ENCODE assay signal across 1 cellular context in genomic region chr6:138431276-138432062, GRCh38.
TF ChIP-seq lines count a peak whose summit lies in the region.

No MANE protein-coding gene starts in this region.

TF ChIP-seq in H1, 55 proteins besides CTCF, POLR2A, EP300 and RAD21 (continued from another document):
- no peak for TF ChIP-seq TAF7 (optimal IDR thresholded peaks at IDR 0.05; ENCODE audit: borderline replicate concordance, low read depth, low read length)
- TF ChIP-seq HDAC6 (IDR thresholded peaks at IDR 0.05; ENCODE audit: low read depth, low read length), result no peak
- TF ChIP-seq CTBP2 (IDR thresholded peaks at IDR 0.05; ENCODE audit: borderline replicate concordance, insufficient read depth, insufficient read length, low read length), result no peak
- no peak for TF ChIP-seq NANOG (IDR thresholded peaks at IDR 0.05; ENCODE audit: insufficient read depth, low read depth, low read length, poor library complexity, severe bottlenecking)
- TF ChIP-seq ZNF274 (IDR thresholded peaks at IDR 0.05; ENCODE audit: borderline replicate concordance, extremely low read depth, low read length), result no peak
- TF ChIP-seq EGR1 (IDR thresholded peaks at IDR 0.05; ENCODE audit: borderline replicate concordance, low read depth, low read length), result no peak
- TF ChIP-seq, protein P1, sequence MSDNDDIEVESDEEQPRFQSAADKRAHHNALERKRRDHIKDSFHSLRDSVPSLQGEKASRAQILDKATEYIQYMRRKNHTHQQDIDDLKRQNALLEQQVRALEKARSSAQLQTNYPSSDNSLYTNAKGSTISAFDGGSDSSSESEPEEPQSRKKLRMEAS (IDR thresholded peaks at IDR 0.05), result no peak
- TF ChIP-seq SIRT6 (IDR thresholded peaks at IDR 0.05; ENCODE audit: low read length), result no peak
- TF ChIP-seq, protein P2, sequence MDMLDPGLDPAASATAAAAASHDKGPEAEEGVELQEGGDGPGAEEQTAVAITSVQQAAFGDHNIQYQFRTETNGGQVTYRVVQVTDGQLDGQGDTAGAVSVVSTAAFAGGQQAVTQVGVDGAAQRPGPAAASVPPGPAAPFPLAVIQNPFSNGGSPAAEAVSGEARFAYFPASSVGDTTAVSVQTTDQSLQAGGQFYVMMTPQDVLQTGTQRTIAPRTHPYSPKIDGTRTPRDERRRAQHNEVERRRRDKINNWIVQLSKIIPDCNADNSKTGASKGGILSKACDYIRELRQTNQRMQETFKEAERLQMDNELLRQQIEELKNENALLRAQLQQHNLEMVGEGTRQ (IDR thresholded peaks at IDR 0.05; ENCODE audit: low read length), result no peak
- no peak for TF ChIP-seq NRF1 (IDR thresholded peaks at IDR 0.05; ENCODE audit: low read depth, low read length)
